In the genomic region with DNA sequence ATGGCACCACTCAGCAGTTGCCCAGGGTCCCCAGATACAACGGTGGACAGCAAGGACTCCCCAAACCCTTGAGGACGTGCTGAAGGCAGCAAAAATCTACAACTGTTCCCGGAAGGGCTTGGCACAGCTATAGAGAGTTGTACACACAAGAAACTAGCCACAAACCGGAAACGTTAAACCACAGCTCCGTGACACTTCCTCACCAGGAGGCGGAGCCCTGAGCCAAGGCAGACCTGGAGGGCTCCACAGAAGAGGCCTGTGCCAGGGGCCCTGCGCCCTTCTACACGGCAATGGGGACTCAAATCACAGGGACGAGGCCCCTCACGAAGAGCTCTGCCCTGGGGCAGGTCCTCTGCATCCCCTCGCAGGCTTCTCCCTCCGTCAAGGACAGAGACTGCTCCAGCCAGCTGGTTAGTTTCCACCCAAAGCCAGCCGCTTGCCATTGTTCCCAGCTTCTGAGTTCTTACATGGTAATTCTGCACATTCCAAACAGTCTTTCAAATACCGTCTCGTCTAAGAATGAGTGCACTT, we compare ENCODE assay signal across 8 cellular contexts.
A peak's percentile ranks its signal among the peaks of the same experiment; 100 is the strongest.
DNase-seq lines count a peak whose midpoint lies in the region; ATAC-seq and TF ChIP-seq lines count a peak whose summit lies in the region.

No MANE protein-coding gene starts in this region.

- TF ChIP-seq CTCF in cardiac muscle cell (IDR thresholded peaks at IDR 0.05; ENCODE audit: low read depth, low read length), result peak; percentile 41

- H3K9me3 ChIP-seq in cardiac muscle cell (ENCODE audit: low read depth), result no peaks in the 10 kb centered on the region

- H3K27me3 ChIP-seq in cardiac muscle cell, result no peaks in the 10 kb centered on the region

- ATAC-seq in GM18873 (IDR thresholded peaks at IDR 0.05; ENCODE audit: low FRiP score, unreplicated experiment) (peak; percentile 88), HG03097 (IDR thresholded peaks at IDR 0.05; ENCODE audit: low FRiP score, unreplicated experiment) (peak; percentile 82)

- peak; percentile 83 for DNase-seq in SK-MEL-5 (ENCODE audit: low read depth, low spot score)
- DNase-seq in activated naive CD4-positive, alpha-beta T cell (lab: John Stamatoyannopoulos, UW), result peak; percentile 42 to 88 (median 74)
- peak in 1 of 2 donors; percentile 91 for DNase-seq in cardiac muscle cell (ENCODE audit: low read depth in 1 of 2, low spot score in 1 of 2)
- peak; percentile 75 for DNase-seq in stimulated activated CD4-positive, alpha-beta T cell treated with anti-CD3 and anti-CD28 coated beads, Interleukin-12 subunit alpha, Interleukin-12 subunit beta, amount 100 ng/mL, for 4 hours
- DNase-seq in NCI-H2196 treated with DMSO at 0.1 percent for 48 hours (lab: John Stamatoyannopoulos, UW; ENCODE audit: unreplicated experiment), result no peak
- DNase-seq in COR-L47 (lab: John Stamatoyannopoulos, UW), result no peak

- H3K4me1 ChIP-seq in cardiac muscle cell (ENCODE audit: low read depth), result peaks cover 28% of the 10 kb centered on the region

- H3K27ac ChIP-seq in cardiac muscle cell, result no peak overlapping the region

- H3K36me3 ChIP-seq in cardiac muscle cell, result no peaks in the 10 kb centered on the region

- in situ Hi-C loops in SK-MEL-5 (cut with HindIII; ENCODE audit: low pct_unique_long_range_greater_than_20kb, low sequenced_read_pairs), result no loop called here

- H3K4me3 ChIP-seq in cardiac muscle cell, result no peak overlapping the region

Comparison
In these comparisons a context has a peak if more than half of its experiments do, and no peak if none do; other contexts are left out.
1. DNase-seq: peak in SK-MEL-5 (single experiment), activated naive CD4-positive, alpha-beta T cell (4 of 4) and stimulated activated CD4-positive, alpha-beta T cell treated with anti-CD3 and anti-CD28 coated beads, Interleukin-12 subunit alpha, Interleukin-12 subunit beta, amount 100 ng/mL, for 4 hours (single experiment); none in NCI-H2196 treated with DMSO at 0.1 percent for 48 hours (single experiment) and COR-L47 (single experiment).